Comparison of ENCODE assay signal across 11 cellular contexts in the genomic region with DNA sequence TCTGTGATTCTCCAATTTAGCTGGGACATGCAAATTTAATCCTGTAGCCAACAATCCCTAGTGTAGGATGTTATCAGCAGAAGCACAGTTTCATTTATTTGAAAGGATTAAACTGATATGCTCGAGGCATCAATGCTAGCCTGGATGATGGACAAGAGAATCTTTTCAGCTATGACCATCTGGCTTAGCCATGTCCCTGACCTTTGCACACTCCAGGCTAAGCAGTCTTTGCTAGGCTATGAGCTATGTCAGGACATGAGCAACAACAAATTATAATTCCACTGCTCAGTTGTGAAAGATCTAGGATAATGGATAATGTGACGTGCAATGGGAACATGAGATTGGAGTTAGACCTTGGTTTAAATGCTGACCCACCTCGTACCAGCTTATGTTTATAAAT. TPM values are rescaled to one million over a fixed set of nuclear protein-coding genes. Genes with fewer than 3 reads are reported as not detected.
"Had no signal": no experiment of that assay in that cellular context is flagged by ENCODE, and none has a peak within 500 bp of the region (broad histone marks: within the 10 kb centered on the region; RNA-seq: fewer than 3 reads in every experiment).

No MANE protein-coding gene starts in this region.

- H3K4me2 ChIP-seq: KMS-11 had no signal

- H3K36me3 ChIP-seq: HAP-1 had no signal

- H3K27ac Mint-ChIP-seq: HFFc6 had no signal

- H3K9me3 ChIP-seq: HAP-1 had no signal

- H3K9ac ChIP-seq: KMS-11 had no signal

- H3K4me3 Mint-ChIP-seq: HFFc6 had no signal

- ATAC-seq: HCT116 had no signal

- H3K4me3 ChIP-seq: HAP-1 had no signal

- H3K4me1 ChIP-seq: HAP-1 had no signal

- H3K27ac ChIP-seq: HL-60, KMS-11 had no signal

- DNase-seq: GOT3, H7, HFFc6, IMR-90, KBM-7 had no signal

RNA-seq across cellular contexts. Expression of gene NPY1R, which starts 32.0 kb away (rescaled TPM):
- total RNA-seq: HFFc6 had no signal
- polyA plus RNA-seq: IMR-90 had no signal

RNA-seq across cellular contexts. Expression of gene NPY5R, which starts 43.2 kb away (rescaled TPM):
- total RNA-seq: H4, HFFc6, HT1080, IMR-90 had no signal
- polyA plus RNA-seq: IMR-90 had no signal
